ENCODE assay signal across 22 cellular contexts in the genomic region with DNA sequence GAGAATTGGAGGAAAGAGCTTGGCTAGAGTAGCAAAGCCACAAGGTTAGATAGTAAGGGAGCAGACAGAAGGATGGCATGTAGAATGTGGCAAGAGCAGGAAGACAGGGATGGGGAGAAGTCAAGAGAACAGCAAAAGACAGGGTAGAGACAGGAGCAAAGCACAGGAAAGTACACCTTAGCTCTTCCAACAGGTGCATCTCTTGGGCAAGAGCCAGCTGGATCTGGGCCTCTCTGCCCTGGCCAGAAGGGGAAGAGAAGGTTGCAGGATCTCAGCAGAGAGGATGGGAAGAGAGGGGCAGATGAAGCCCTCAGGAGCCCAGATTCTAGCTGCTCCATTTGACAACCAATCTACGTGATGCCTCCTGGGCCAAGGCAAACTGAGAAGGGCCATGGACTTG. TPM values are rescaled to one million over a fixed set of nuclear protein-coding genes. Genes with fewer than 3 reads are reported as not detected.
"Had no signal": no experiment of that assay in that cellular context is flagged by ENCODE, and none has a peak within 500 bp of the region (broad histone marks: within the 10 kb centered on the region; RNA-seq: fewer than 3 reads in every experiment).

No MANE protein-coding gene starts in this region.

- H3K4me3 Mint-ChIP-seq: activated CD4-positive, alpha-beta memory T cell treated with anti-CD3 and anti-CD28 coated beads, Interleukin-2, amount 10 ng/mL, durations not matched to agents 7 days and 5 days; activated CD4-positive, alpha-beta T cell treated with anti-CD3 and anti-CD28 coated beads, Interleukin-2, amount 10 ng/mL, durations not matched to agents 24 days and 14 days; central memory CD8-positive, alpha-beta T cell; naive thymus-derived CD4-positive, alpha-beta T cell; neural progenitor cell had no signal

- H3K27me3 ChIP-seq: breast epithelium, heart right ventricle, neural progenitor cell had no signal

- DNase-seq: activated CD4-positive, alpha-beta memory T cell treated with anti-CD3 and anti-CD28 coated beads, Interleukin-2, amount 10 ng/mL, durations not matched to agents 7 days and 5 days; activated CD4-positive, alpha-beta T cell treated with anti-CD3 and anti-CD28 coated beads, Interleukin-2, amount 10 ng/mL, durations not matched to agents 24 days and 14 days; activated effector memory CD4-positive, alpha-beta T cell treated with anti-CD3 and anti-CD28 coated beads, Interleukin-2, amount 50 U/mL, for 16 hours; activated naive CD4-positive, alpha-beta T cell treated with anti-CD3 and anti-CD28 coated beads, Interleukin-2, amount 50 U/mL, for 16 hours; foreskin fibroblast; islet precursor cell; lower lobe of right lung; mesendoderm; naive thymus-derived CD4-positive, alpha-beta T cell; retina; stimulated activated CD4-positive, alpha-beta T cell treated with anti-CD3 and anti-CD28 coated beads, Interleukin-4, amount 100 ng/mL, for 1 hour; stimulated activated naive CD4-positive, alpha-beta T cell treated with Interleukin-2 at 50 U/mL for 16 hours had no signal

- H3K27ac ChIP-seq: breast epithelium, lower lobe of right lung, neural progenitor cell, VCaP had no signal

- H3K27ac Mint-ChIP-seq: activated CD4-positive, alpha-beta memory T cell treated with anti-CD3 and anti-CD28 coated beads, Interleukin-2, amount 10 ng/mL, durations not matched to agents 7 days and 5 days; activated CD4-positive, alpha-beta T cell treated with anti-CD3 and anti-CD28 coated beads, Interleukin-2, amount 10 ng/mL, durations not matched to agents 24 days and 14 days; naive thymus-derived CD4-positive, alpha-beta T cell; neural progenitor cell; progenitor cell of endocrine pancreas had no signal

- H3K36me3 ChIP-seq: breast epithelium, lower lobe of right lung, neural progenitor cell had no signal

- FAIRE-seq: endometrium, urothelium cell line had no signal

- ATAC-seq: activated CD4-positive, CD25-positive, alpha-beta regulatory T cell treated with anti-CD3 and anti-CD28 coated beads, Interleukin-2, amount 50 U/mL, for 24 hours; lower lobe of right lung; naive thymus-derived CD4-positive, alpha-beta T cell had no signal

- H3K9me3 Mint-ChIP-seq: activated CD4-positive, alpha-beta memory T cell treated with anti-CD3 and anti-CD28 coated beads, Interleukin-2, amount 10 ng/mL, durations not matched to agents 7 days and 5 days; activated CD4-positive, alpha-beta T cell treated with anti-CD3 and anti-CD28 coated beads, Interleukin-2, amount 10 ng/mL, durations not matched to agents 24 days and 14 days; central memory CD8-positive, alpha-beta T cell had no signal

- H3K27me3 Mint-ChIP-seq: activated CD4-positive, alpha-beta memory T cell treated with anti-CD3 and anti-CD28 coated beads, Interleukin-2, amount 10 ng/mL, durations not matched to agents 7 days and 5 days; central memory CD8-positive, alpha-beta T cell; progenitor cell of endocrine pancreas had no signal

- H3K9me3 ChIP-seq: breast epithelium, lower lobe of right lung had no signal

- H3K4me3 ChIP-seq: breast epithelium, heart right ventricle, lower lobe of right lung, neural progenitor cell had no signal

- H3K4me1 ChIP-seq: breast epithelium, neural progenitor cell had no signal

- H3K4me1 Mint-ChIP-seq: activated CD4-positive, alpha-beta memory T cell treated with anti-CD3 and anti-CD28 coated beads, Interleukin-2, amount 10 ng/mL, durations not matched to agents 7 days and 5 days; activated CD4-positive, alpha-beta T cell treated with anti-CD3 and anti-CD28 coated beads, Interleukin-2, amount 10 ng/mL, durations not matched to agents 24 days and 14 days; neural progenitor cell had no signal

RNA-seq across cellular contexts. Expression of a gene that starts 16.7 kb away (rescaled TPM):
- total RNA-seq: activated CD4-positive, alpha-beta memory T cell treated with anti-CD3 and anti-CD28 coated beads, Interleukin-2, amount 10 ng/mL, durations not matched to agents 7 days and 5 days; naive thymus-derived CD4-positive, alpha-beta T cell; T-helper 2 cell treated with Interferon-gamma antibody and Interleukin-4, amounts not matched to agents 100 ng/mL and 5 ng/mL, for 36 hours had no signal
